ENCODE assay signal across 1 cellular context in genomic region chr6:38975621-38976049, GRCh38.
TF ChIP-seq lines count a peak whose summit lies in the region.

No MANE protein-coding gene starts in this region.

TF ChIP-seq in HEK293, 187 proteins besides CTCF, POLR2A, EP300 and RAD21 (continued from another document and continues in another):
- TF ChIP-seq ZNF488 (tag by site-specific recombination; IDR thresholded peaks at IDR 0.05), result no peak
- no peak for TF ChIP-seq ZNF175 (tag by site-specific recombination; IDR thresholded peaks at IDR 0.05)
- no peak; the same call in 1 of the 2 replicates for TF ChIP-seq ZSCAN30 (tag by site-specific recombination; IDR thresholded peaks at IDR 0.05)
- TF ChIP-seq ZNF184 (tag by site-specific recombination; IDR thresholded peaks at IDR 0.05), result 0 out of 2 replicates have a peak, but pooled peaks have one; percentile 41
- TF ChIP-seq ZBTB44 (tag by site-specific recombination; IDR thresholded peaks at IDR 0.05), result no peak
- TF ChIP-seq ZNF146 (tag by site-specific recombination; IDR thresholded peaks at IDR 0.05), result no peak; the same call in 1 of the 2 replicates
- no peak for TF ChIP-seq ZNF561 (tag by site-specific recombination; IDR thresholded peaks at IDR 0.05; ENCODE audit: borderline replicate concordance)
- no peak for TF ChIP-seq EGR2 (tag by site-specific recombination; IDR thresholded peaks at IDR 0.05; ENCODE audit: low read depth)
- TF ChIP-seq ZNF639 (tag by site-specific recombination; IDR thresholded peaks at IDR 0.05), result no peak
- no peak for TF ChIP-seq ZNF707 (tag by site-specific recombination; IDR thresholded peaks at IDR 0.05)
- TF ChIP-seq ZNF214 (tag by site-specific recombination; IDR thresholded peaks at IDR 0.05; ENCODE audit: borderline replicate concordance), result no peak
- no peak for TF ChIP-seq ZNF211 (tag by site-specific recombination; IDR thresholded peaks at IDR 0.05; ENCODE audit: low read depth)
- peak; percentile 85; the same call in 1 of the 2 replicates for TF ChIP-seq ZNF302 (tag by site-specific recombination; IDR thresholded peaks at IDR 0.05; ENCODE audit: low read depth)
- no peak for TF ChIP-seq ZBTB7A (tag by site-specific recombination; IDR thresholded peaks at IDR 0.05; ENCODE audit: low read depth)
- TF ChIP-seq, protein P1, sequence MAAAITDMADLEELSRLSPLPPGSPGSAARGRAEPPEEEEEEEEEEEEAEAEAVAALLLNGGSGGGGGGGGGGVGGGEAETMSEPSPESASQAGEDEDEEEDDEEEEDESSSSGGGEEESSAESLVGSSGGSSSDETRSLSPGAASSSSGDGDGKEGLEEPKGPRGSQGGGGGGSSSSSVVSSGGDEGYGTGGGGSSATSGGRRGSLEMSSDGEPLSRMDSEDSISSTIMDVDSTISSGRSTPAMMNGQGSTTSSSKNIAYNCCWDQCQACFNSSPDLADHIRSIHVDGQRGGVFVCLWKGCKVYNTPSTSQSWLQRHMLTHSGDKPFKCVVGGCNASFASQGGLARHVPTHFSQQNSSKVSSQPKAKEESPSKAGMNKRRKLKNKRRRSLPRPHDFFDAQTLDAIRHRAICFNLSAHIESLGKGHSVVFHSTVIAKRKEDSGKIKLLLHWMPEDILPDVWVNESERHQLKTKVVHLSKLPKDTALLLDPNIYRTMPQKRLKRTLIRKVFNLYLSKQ (tag by site-specific recombination; IDR thresholded peaks at IDR 0.05; ENCODE audit: borderline replicate concordance), result no peak
- TF ChIP-seq, protein P2, sequence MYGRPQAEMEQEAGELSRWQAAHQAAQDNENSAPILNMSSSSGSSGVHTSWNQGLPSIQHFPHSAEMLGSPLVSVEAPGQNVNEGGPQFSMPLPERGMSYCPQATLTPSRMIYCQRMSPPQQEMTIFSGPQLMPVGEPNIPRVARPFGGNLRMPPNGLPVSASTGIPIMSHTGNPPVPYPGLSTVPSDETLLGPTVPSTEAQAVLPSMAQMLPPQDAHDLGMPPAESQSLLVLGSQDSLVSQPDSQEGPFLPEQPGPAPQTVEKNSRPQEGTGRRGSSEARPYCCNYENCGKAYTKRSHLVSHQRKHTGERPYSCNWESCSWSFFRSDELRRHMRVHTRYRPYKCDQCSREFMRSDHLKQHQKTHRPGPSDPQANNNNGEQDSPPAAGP (tag by site-specific recombination; IDR thresholded peaks at IDR 0.05), result no peak
- TF ChIP-seq ZNF626 (tag by site-specific recombination; IDR thresholded peaks at IDR 0.05), result no peak
- TF ChIP-seq ZNF610 (tag by site-specific recombination; IDR thresholded peaks at IDR 0.05; ENCODE audit: borderline replicate concordance), result no peak
- TF ChIP-seq ZNF394 (tag by site-specific recombination; IDR thresholded peaks at IDR 0.05; ENCODE audit: borderline replicate concordance), result no peak
- no peak for TF ChIP-seq TRIM28 (IDR thresholded peaks at IDR 0.05; ENCODE audit: borderline replicate concordance, low read length)
- no peak for TF ChIP-seq ZFP37 (tag by site-specific recombination; IDR thresholded peaks at IDR 0.05)
- no peak for TF ChIP-seq ZNF248 (tag by site-specific recombination; IDR thresholded peaks at IDR 0.05)
- TF ChIP-seq, protein P3, sequence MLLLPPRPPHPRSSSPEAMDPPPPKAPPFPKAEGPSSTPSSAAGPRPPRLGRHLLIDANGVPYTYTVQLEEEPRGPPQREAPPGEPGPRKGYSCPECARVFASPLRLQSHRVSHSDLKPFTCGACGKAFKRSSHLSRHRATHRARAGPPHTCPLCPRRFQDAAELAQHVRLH (tag by site-specific recombination; IDR thresholded peaks at IDR 0.05), result peak; percentile 86
- TF ChIP-seq ZNF157 (tag by site-specific recombination; IDR thresholded peaks at IDR 0.05), result no peak
- no peak for TF ChIP-seq ZNF2 (tag by site-specific recombination; IDR thresholded peaks at IDR 0.05)
- no peak for TF ChIP-seq ZNF311 (tag by site-specific recombination; IDR thresholded peaks at IDR 0.05; ENCODE audit: borderline replicate concordance)
- TF ChIP-seq ZNF362 (tag by site-specific recombination; IDR thresholded peaks at IDR 0.05), result no peak
- no peak for TF ChIP-seq ZNF174 (tag by site-specific recombination; IDR thresholded peaks at IDR 0.05)
- TF ChIP-seq ZNF350 (tag by site-specific recombination; IDR thresholded peaks at IDR 0.05), result no peak
- no peak for TF ChIP-seq SP7 (tag by site-specific recombination; IDR thresholded peaks at IDR 0.05)
- TF ChIP-seq, protein P4, sequence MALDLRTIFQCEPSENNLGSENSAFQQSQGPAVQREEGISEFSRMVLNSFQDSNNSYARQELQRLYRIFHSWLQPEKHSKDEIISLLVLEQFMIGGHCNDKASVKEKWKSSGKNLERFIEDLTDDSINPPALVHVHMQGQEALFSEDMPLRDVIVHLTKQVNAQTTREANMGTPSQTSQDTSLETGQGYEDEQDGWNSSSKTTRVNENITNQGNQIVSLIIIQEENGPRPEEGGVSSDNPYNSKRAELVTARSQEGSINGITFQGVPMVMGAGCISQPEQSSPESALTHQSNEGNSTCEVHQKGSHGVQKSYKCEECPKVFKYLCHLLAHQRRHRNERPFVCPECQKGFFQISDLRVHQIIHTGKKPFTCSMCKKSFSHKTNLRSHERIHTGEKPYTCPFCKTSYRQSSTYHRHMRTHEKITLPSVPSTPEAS (tag by site-specific recombination; IDR thresholded peaks at IDR 0.05), result no peak
- no peak for TF ChIP-seq SALL2 (tag by site-specific recombination; IDR thresholded peaks at IDR 0.05; ENCODE audit: borderline replicate concordance)
- TF ChIP-seq, protein P5, sequence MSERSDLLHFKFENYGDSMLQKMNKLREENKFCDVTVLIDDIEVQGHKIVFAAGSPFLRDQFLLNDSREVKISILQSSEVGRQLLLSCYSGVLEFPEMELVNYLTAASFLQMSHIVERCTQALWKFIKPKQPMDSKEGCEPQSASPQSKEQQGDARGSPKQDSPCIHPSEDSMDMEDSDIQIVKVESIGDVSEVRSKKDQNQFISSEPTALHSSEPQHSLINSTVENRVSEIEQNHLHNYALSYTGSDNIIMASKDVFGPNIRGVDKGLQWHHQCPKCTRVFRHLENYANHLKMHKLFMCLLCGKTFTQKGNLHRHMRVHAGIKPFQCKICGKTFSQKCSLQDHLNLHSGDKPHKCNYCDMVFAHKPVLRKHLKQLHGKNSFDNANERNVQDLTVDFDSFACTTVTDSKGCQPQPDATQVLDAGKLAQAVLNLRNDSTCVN (tag by site-specific recombination; optimal IDR thresholded peaks at IDR 0.05), result no peak
- no peak for TF ChIP-seq ZNF354C (tag by site-specific recombination; IDR thresholded peaks at IDR 0.05; ENCODE audit: borderline replicate concordance, low read depth)
- TF ChIP-seq ZNF571 (tag by site-specific recombination; IDR thresholded peaks at IDR 0.05), result no peak
- no peak for TF ChIP-seq ZNF544 (tag by site-specific recombination; IDR thresholded peaks at IDR 0.05)
- no peak for TF ChIP-seq MYNN (tag by site-specific recombination; IDR thresholded peaks at IDR 0.05; ENCODE audit: borderline replicate concordance)
- TF ChIP-seq ZNF560 (tag by site-specific recombination; IDR thresholded peaks at IDR 0.05; ENCODE audit: borderline replicate concordance), result no peak
- TF ChIP-seq ZFHX2 (tag by site-specific recombination; conservative IDR thresholded peaks at IDR 0.05), result no peak
- TF ChIP-seq, protein P6, sequence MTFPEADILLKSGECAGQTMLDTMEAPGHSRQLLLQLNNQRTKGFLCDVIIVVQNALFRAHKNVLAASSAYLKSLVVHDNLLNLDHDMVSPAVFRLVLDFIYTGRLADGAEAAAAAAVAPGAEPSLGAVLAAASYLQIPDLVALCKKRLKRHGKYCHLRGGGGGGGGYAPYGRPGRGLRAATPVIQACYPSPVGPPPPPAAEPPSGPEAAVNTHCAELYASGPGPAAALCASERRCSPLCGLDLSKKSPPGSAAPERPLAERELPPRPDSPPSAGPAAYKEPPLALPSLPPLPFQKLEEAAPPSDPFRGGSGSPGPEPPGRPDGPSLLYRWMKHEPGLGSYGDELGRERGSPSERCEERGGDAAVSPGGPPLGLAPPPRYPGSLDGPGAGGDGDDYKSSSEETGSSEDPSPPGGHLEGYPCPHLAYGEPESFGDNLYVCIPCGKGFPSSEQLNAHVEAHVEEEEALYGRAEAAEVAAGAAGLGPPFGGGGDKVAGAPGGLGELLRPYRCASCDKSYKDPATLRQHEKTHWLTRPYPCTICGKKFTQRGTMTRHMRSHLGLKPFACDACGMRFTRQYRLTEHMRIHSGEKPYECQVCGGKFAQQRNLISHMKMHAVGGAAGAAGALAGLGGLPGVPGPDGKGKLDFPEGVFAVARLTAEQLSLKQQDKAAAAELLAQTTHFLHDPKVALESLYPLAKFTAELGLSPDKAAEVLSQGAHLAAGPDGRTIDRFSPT (tag by site-specific recombination; IDR thresholded peaks at IDR 0.05), result no peak
- TF ChIP-seq, protein P7, sequence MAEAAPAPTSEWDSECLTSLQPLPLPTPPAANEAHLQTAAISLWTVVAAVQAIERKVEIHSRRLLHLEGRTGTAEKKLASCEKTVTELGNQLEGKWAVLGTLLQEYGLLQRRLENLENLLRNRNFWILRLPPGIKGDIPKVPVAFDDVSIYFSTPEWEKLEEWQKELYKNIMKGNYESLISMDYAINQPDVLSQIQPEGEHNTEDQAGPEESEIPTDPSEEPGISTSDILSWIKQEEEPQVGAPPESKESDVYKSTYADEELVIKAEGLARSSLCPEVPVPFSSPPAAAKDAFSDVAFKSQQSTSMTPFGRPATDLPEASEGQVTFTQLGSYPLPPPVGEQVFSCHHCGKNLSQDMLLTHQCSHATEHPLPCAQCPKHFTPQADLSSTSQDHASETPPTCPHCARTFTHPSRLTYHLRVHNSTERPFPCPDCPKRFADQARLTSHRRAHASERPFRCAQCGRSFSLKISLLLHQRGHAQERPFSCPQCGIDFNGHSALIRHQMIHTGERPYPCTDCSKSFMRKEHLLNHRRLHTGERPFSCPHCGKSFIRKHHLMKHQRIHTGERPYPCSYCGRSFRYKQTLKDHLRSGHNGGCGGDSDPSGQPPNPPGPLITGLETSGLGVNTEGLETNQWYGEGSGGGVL (tag by site-specific recombination; IDR thresholded peaks at IDR 0.05), result peak; percentile 62
- no peak for TF ChIP-seq ATF2 (tag by site-specific recombination; IDR thresholded peaks at IDR 0.05; ENCODE audit: low read depth)
- peak; percentile 51; the same call in 1 of the 2 replicates for TF ChIP-seq ZNF24 (tag by site-specific recombination; IDR thresholded peaks at IDR 0.05)
- TF ChIP-seq BCL11B (tag by site-specific recombination; IDR thresholded peaks at IDR 0.05; ENCODE audit: low read depth), result peak; percentile 46
- TF ChIP-seq ZNF549 (tag by site-specific recombination; IDR thresholded peaks at IDR 0.05), result no peak
